ENCODE assay signal across 14 cellular contexts in the genomic region with DNA sequence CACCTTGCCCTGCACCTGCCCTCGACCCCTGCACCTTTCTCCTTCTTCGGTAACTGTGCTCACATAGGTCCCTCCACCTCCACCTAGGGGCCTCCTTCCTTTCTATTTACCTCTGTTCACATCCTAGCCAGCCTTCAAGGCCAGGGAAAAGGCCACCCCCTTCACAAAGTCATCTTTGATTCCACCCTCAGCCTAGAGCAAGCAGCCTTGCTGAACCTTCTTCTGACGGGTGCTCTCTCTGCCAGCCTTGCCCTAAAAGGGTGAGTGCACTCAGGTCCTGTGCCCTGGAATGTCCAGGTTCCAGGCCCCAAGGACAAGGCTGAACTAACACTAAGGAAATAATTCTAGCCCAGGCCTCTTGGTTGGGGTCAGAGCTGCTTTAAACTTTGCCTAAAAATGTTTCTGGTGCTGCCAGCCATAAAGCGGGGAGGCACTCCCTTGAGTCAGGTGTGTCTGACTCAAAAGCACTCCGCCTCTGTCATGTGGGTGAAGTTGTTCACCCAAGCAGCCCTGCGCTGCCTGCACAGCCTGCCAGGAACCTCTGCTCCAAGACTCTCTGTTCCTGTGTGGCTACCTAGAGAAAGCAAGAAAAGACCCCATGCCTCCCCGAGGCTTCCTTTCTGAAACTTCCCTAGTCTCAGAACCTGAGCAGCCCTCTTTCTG. TPM values are rescaled to one million over a fixed set of nuclear protein-coding genes. Genes with fewer than 3 reads are reported as not detected.
DNase-seq lines count a peak whose midpoint lies in the region; ATAC-seq and TF ChIP-seq lines count a peak whose summit lies in the region.
"Had no signal": no experiment of that assay in that cellular context is flagged by ENCODE, and none has a peak within 500 bp of the region (broad histone marks: within the 10 kb centered on the region; RNA-seq: fewer than 3 reads in every experiment).

No MANE protein-coding gene starts in this region.

- in situ Hi-C loops in IMR-90 (cut with MboI; ENCODE audit: low sequenced_read_pairs) = no loop called here

- H2AFZ ChIP-seq in IMR-90 (replicated peaks; ENCODE audit: low read length, poor library complexity) (no peak overlapping the region), Karpas-422 (ENCODE audit: low read length) (no peak overlapping the region)
- H2AFZ ChIP-seq: PC-9 had no signal

- H3K9me3 Mint-ChIP-seq in stimulated activated memory B cell treated with anti-CD40 and anti-IgM and Interleukin-4, amounts not matched to agents 10 μg/mL and 1 μg/mL and 100 μg/mL, for 72 hours = no peaks in the 10 kb centered on the region
- H3K9me3 Mint-ChIP-seq: IgD-negative memory B cell had no signal

- no peaks in the 10 kb centered on the region for H3K36me3 ChIP-seq in IMR-90 (ENCODE audit: control insufficient read depth, insufficient read depth, low read length)
- no peaks in the 10 kb centered on the region for H3K36me3 ChIP-seq in Karpas-422 (ENCODE audit: insufficient read depth, low read length)
- H3K36me3 ChIP-seq: uterus had no signal

- no peak overlapping the region for H3K56ac ChIP-seq in IMR-90 (ENCODE audit: extremely low read depth, insufficient read depth, low read length)

- intact Hi-C loops in IMR-90 (cut with micrococcal nuclease) = no loop called here
- intact Hi-C loops in head of caudate nucleus (cut with DNase I) = no loop called here

- no peak overlapping the region for H4K91ac ChIP-seq in IMR-90 (ENCODE audit: insufficient read depth, low read depth, low read length)

- CTCF ChIA-PET in IMR-90 (lab: Yijun Ruan, JAX) = no interaction called here

- H2AK5ac ChIP-seq in IMR-90 (ENCODE audit: low read depth, low read length) = no peak overlapping the region

- no peak overlapping the region for H3K23ac ChIP-seq in IMR-90 (ENCODE audit: low read depth, low read length)

- no peak overlapping the region for H2BK15ac ChIP-seq in IMR-90 (ENCODE audit: low read depth, low read length)

- no peaks in the 10 kb centered on the region for H3K9me2 ChIP-seq in Karpas-422 (replicated peaks; ENCODE audit: insufficient read depth, low read length)

- H4K5ac ChIP-seq in IMR-90 (ENCODE audit: low read depth, low read length) = no peak overlapping the region

- no peak for TF ChIP-seq CTCF in IMR-90 (conservative IDR thresholded peaks at IDR 0.05; ENCODE audit: low read depth, low read length)

- H3K79me2 ChIP-seq in Karpas-422 (ENCODE audit: low read length) = no peaks in the 10 kb centered on the region

- H2BK120ac ChIP-seq in IMR-90 (ENCODE audit: low read depth, low read length) = no peak overlapping the region

- H3K27ac ChIP-seq in IMR-90 (ENCODE audit: insufficient read depth, low read length) (no peak overlapping the region), Karpas-422 (ENCODE audit: low read length) (no peak overlapping the region)
- H3K27ac ChIP-seq: C4-2B, PC-9, uterus had no signal

- no peak overlapping the region for H3K4me2 ChIP-seq in IMR-90 (ENCODE audit: low read depth, low read length)
- H3K4me2 ChIP-seq in Karpas-422 (ENCODE audit: low read depth, low read length, poor library complexity, severe bottlenecking) = no peak overlapping the region
- H3K4me2 ChIP-seq: PC-9 had no signal

- WGBS in IMR-90 (ENCODE audit: extremely low coverage in 2 of 2, insufficient read length in 1 of 2), 2 experiments = 73% methylated on average over 5 of the region's 7 CpGs; no CpG with 5 or more reads in 1 of the 2 experiments

- H3K4ac ChIP-seq in IMR-90 (ENCODE audit: low read depth, low read length) = no peak overlapping the region

- H3K9me1 ChIP-seq in IMR-90 (ENCODE audit: insufficient read depth, low read length) = no peaks in the 10 kb centered on the region

- H3K79me1 ChIP-seq in IMR-90 (ENCODE audit: low read depth in 1 of 2, low read length in 2 of 2) = no peaks in the 10 kb centered on the region

- no peaks in the 10 kb centered on the region for H4K20me1 ChIP-seq in IMR-90 (ENCODE audit: insufficient read depth, low read length)
- H4K20me1 ChIP-seq in Karpas-422 (ENCODE audit: insufficient read depth, low read depth, low read length) = no peaks in the 10 kb centered on the region

- H4K8ac ChIP-seq in IMR-90 (ENCODE audit: low read depth in 2 of 2, low read length in 2 of 2) = no peak overlapping the region

- dilution Hi-C loops in IMR-90 (cut with HindIII; ENCODE audit: low sequenced_read_pairs, unreplicated experiment) = no loop called here

- DNase-seq in IMR-90 (no peak), head of caudate nucleus (peak; percentile 46 to 92 (median 73)), Karpas-422 (no peak)
- peak; percentile 43 to 53 for DNase-seq in activated T-cell treated with anti-CD3 and anti-CD28 coated beads, Interleukin-2, amount 50 U/mL, for 48 hours
- DNase-seq: NCI-H1105, NCI-H446, PC-9, uterus had no signal

- TF ChIP-seq POLR2A in IMR-90 (IDR thresholded peaks at IDR 0.05; ENCODE audit: low read depth, low read length) = no peak

- no TSS peak for BruUV-seq in IMR-90 (replicated peaks; lab: Mats Ljungman, UMichigan)

- no peak for TF ChIP-seq RAD21 in IMR-90 (IDR thresholded peaks at IDR 0.05; ENCODE audit: low read length)

- peak overlapping the region; percentile 28 for H2AK9ac ChIP-seq in IMR-90 (replicated peaks; ENCODE audit: low read depth, low read length, poor library complexity)

- no peak overlapping the region for H3K27ac Mint-ChIP-seq in stimulated activated memory B cell treated with anti-CD40 and anti-IgM and Interleukin-4, amounts not matched to agents 10 μg/mL and 1 μg/mL and 100 μg/mL, for 72 hours

- no peak overlapping the region for H3K14ac ChIP-seq in IMR-90 (replicated peaks; ENCODE audit: low read depth, low read length)

- H3K27me3 Mint-ChIP-seq in stimulated activated memory B cell treated with anti-CD40 and anti-IgM and Interleukin-4, amounts not matched to agents 10 μg/mL and 1 μg/mL and 100 μg/mL, for 72 hours = peaks cover 50% of the 10 kb centered on the region

- ATAC-seq in IMR-90 (ENCODE audit: low read depth) = no peak
- peak; percentile 66 for ATAC-seq in stimulated activated memory B cell treated with anti-CD40 and anti-IgM and Interleukin-4, amounts not matched to agents 10 μg/mL and 1 μg/mL and 100 μg/mL, for 72 hours
- ATAC-seq in GM21526 (IDR thresholded peaks at IDR 0.05; ENCODE audit: low FRiP score, unreplicated experiment) = no peak
- ATAC-seq in GM21529 (IDR thresholded peaks at IDR 0.05; ENCODE audit: unreplicated experiment) = no peak

- H3K4me1 ChIP-seq in IMR-90 (ENCODE audit: control insufficient read depth, insufficient read depth, low read length) (no peaks in the 10 kb centered on the region), Karpas-422 (ENCODE audit: low read length) (no peaks in the 10 kb centered on the region)
- H3K4me1 ChIP-seq: uterus had no signal

- no peak overlapping the region for H3K4me3 Mint-ChIP-seq in stimulated activated memory B cell treated with anti-CD40 and anti-IgM and Interleukin-4, amounts not matched to agents 10 μg/mL and 1 μg/mL and 100 μg/mL, for 72 hours
- H3K4me3 Mint-ChIP-seq: IgD-negative memory B cell had no signal

- H3K9me3 ChIP-seq in IMR-90 (ENCODE audit: control insufficient read depth, insufficient read depth, low read length) (no peaks in the 10 kb centered on the region), Karpas-422 (ENCODE audit: low read length) (no peaks in the 10 kb centered on the region)
- H3K9me3 ChIP-seq: uterus had no signal

- H3K18ac ChIP-seq in IMR-90 (ENCODE audit: low read depth, low read length) = no peak overlapping the region

- H3K27me3 ChIP-seq in IMR-90 (ENCODE audit: control insufficient read depth, insufficient read depth, low read length) = peaks cover 57% of the 10 kb centered on the region
- no peaks in the 10 kb centered on the region for H3K27me3 ChIP-seq in Karpas-422 (ENCODE audit: low read length)
- H3K27me3 ChIP-seq: uterus had no signal

- no peaks in the 10 kb centered on the region for H3K4me1 Mint-ChIP-seq in stimulated activated memory B cell treated with anti-CD40 and anti-IgM and Interleukin-4, amounts not matched to agents 10 μg/mL and 1 μg/mL and 100 μg/mL, for 72 hours
- H3K4me1 Mint-ChIP-seq: IgD-negative memory B cell had no signal

- H2BK20ac ChIP-seq in IMR-90 (ENCODE audit: low read depth, low read length) = no peak overlapping the region

- no peak overlapping the region for H3K4me3 ChIP-seq in IMR-90 (ENCODE audit: insufficient read depth, low read depth, low read length)
- H3K4me3 ChIP-seq in Karpas-422 (ENCODE audit: low read length) = no peak overlapping the region
- H3K4me3 ChIP-seq: lung, PC-9, uterus had no signal

- H3K9ac ChIP-seq in IMR-90 (ENCODE audit: low read depth, low read length) (no peak overlapping the region), Karpas-422 (ENCODE audit: low read length) (no peak overlapping the region)

- H3K36me3 Mint-ChIP-seq in stimulated activated memory B cell treated with anti-CD40 and anti-IgM and Interleukin-4, amounts not matched to agents 10 μg/mL and 1 μg/mL and 100 μg/mL, for 72 hours = no peaks in the 10 kb centered on the region

- H2BK5ac ChIP-seq in IMR-90 (ENCODE audit: low read depth, low read length, poor library complexity, severe bottlenecking) = no peak overlapping the region

- POLR2A ChIA-PET in IMR-90 (lab: Charles Lee; ENCODE audit: unreplicated experiment) = no interaction called here

TF ChIP-seq in IMR-90, 13 proteins besides CTCF, POLR2A, EP300 and RAD21 (continues in another document):
- TF ChIP-seq NFE2L2 (IDR thresholded peaks at IDR 0.05; ENCODE audit: low read depth, low read length) (no peak), RCOR1 (IDR thresholded peaks at IDR 0.05; ENCODE audit: insufficient replicate concordance, low read length) (no peak), BHLHE40 (IDR thresholded peaks at IDR 0.05; ENCODE audit: low read depth, low read length) (no peak), CEBPB (IDR thresholded peaks at IDR 0.05; ENCODE audit: low read depth, low read length) (no peak)

RNA-seq across cellular contexts. Expression of gene FAM83F, which starts 9.2 kb away (rescaled TPM):
- not detected in 2 replicates for total RNA-seq in IMR-90 (2012; rRNA removed)
- polyA plus RNA-seq in IMR-90 (2012; rRNA removed) = not detected in 2 replicates
- polyA plus RNA-seq in IMR-90 (2012; cell fraction: cytosol; rRNA removed) = not detected in 2 replicates
- under 0.01 TPM in 1 of 2 replicates, not detected in the other for polyA plus RNA-seq in IMR-90 (2012; cell fraction: nucleus; rRNA removed; ENCODE audit: low replicate concordance)
- total RNA-seq in Karpas-422 (2014; rRNA removed; shearing (Covaris generic); ENCODE audit: low replicate concordance) = under 0.01 and 0.07 TPM in 2 replicates
- polyA plus RNA-seq: IgD-negative memory B cell had no signal

RNA-seq across cellular contexts. Expression of gene TMA7B, which starts 25.3 kb away (rescaled TPM):
- not detected in 2 replicates for total RNA-seq in IMR-90 (2012; rRNA removed)
- not detected in 2 replicates for polyA plus RNA-seq in IMR-90 (2012; rRNA removed)
- not detected in 2 replicates for polyA plus RNA-seq in IMR-90 (2012; cell fraction: cytosol; rRNA removed)
- 0.09 TPM in 1 of 2 replicates, not detected in the other for polyA plus RNA-seq in IMR-90 (2012; cell fraction: nucleus; rRNA removed; ENCODE audit: low replicate concordance)
- not detected in 2 replicates for total RNA-seq in Karpas-422 (2014; rRNA removed; shearing (Covaris generic); ENCODE audit: low replicate concordance)
- total RNA-seq: PC-9, uterus had no signal

Comparison
In these comparisons a context has a peak if more than half of its experiments do, and no peak if none do; other contexts are left out.
1. DNase-seq: peak in activated T-cell treated with anti-CD3 and anti-CD28 coated beads, Interleukin-2, amount 50 U/mL, for 48 hours (2 of 2) and head of caudate nucleus (42 of 42); none in IMR-90 (single experiment) and Karpas-422 (single experiment).